1 cellular context compared by ENCODE assay signal in genomic region chr14:99751539-99752485, GRCh38.
TF ChIP-seq lines count a peak whose summit lies in the region.

No MANE protein-coding gene starts in this region.

TF ChIP-seq in IMR-90, 13 proteins besides CTCF, POLR2A, EP300 and RAD21:
- TF ChIP-seq NFE2L2 (IDR thresholded peaks at IDR 0.05; ENCODE audit: low read depth, low read length) (no peak), USF2 (IDR thresholded peaks at IDR 0.05; ENCODE audit: low read depth, low read length) (no peak), MXI1 (IDR thresholded peaks at IDR 0.05; ENCODE audit: borderline replicate concordance, low read depth, low read length) (no peak), CHD1 (IDR thresholded peaks at IDR 0.05; ENCODE audit: low read depth, low read length) (no peak), MAZ (IDR thresholded peaks at IDR 0.05; ENCODE audit: borderline replicate concordance, low read depth, low read length) (no peak), RCOR1 (IDR thresholded peaks at IDR 0.05; ENCODE audit: insufficient replicate concordance, low read length) (no peak), ELK1 (IDR thresholded peaks at IDR 0.05; ENCODE audit: borderline replicate concordance, low read depth, low read length) (no peak), MAFK (IDR thresholded peaks at IDR 0.05; ENCODE audit: low read depth, low read length) (no peak), CEBPB (IDR thresholded peaks at IDR 0.05; ENCODE audit: low read depth, low read length) (peak; percentile 7; the same call in 1 of the 2 replicates), BHLHE40 (IDR thresholded peaks at IDR 0.05; ENCODE audit: low read depth, low read length) (no peak), FOS (IDR thresholded peaks at IDR 0.05; ENCODE audit: low read depth, low read length) (peak; percentile 70; the same call in 1 of the 2 replicates), RFX5 (IDR thresholded peaks at IDR 0.05; ENCODE audit: low read depth, low read length) (no peak), SMC3 (IDR thresholded peaks at IDR 0.05; ENCODE audit: low read depth, low read length) (no peak)
TF ChIP-seq in IMR-90: peak in this region for 2.
